Comparison of ENCODE assay signal across 17 cellular contexts in genomic region chr9:99103054-99103453, GRCh38. TPM values are rescaled to one million over a fixed set of nuclear protein-coding genes. Genes with fewer than 3 reads are reported as not detected.
DNase-seq lines count a peak whose midpoint lies in the region; ATAC-seq, FAIRE-seq and TF ChIP-seq lines count a peak whose summit lies in the region.
"Had no signal": no experiment of that assay in that cellular context is flagged by ENCODE, and none has a peak within 500 bp of the region (broad histone marks: within the 10 kb centered on the region; RNA-seq: fewer than 3 reads in every experiment).

No MANE protein-coding gene starts in this region.

- H3K4me1 ChIP-seq in heart left ventricle (peaks cover 0 to 41% (median 32%) of the 10 kb centered on the region in 12 donors), H1 (replicated peaks in 1 of 4; ENCODE audit: control insufficient read depth in 3 of 4, insufficient read depth in 4 of 4, low read length in 3 of 4) (peaks cover 0 to 3% (median 2%) of the 10 kb centered on the region in 4 experiments; a peak in 3 of 7 replicates), uterus (no peaks in the 10 kb centered on the region), BE2C (no peaks in the 10 kb centered on the region; the same call in 1 of the 2 replicates)

- peaks cover 7% of the 10 kb centered on the region for H3K23me2 ChIP-seq in H1 (ENCODE audit: low read depth, low read length)

- CTCF ChIA-PET in H1 (lab: Charles Lee; ENCODE audit: partially characterized antibody): interaction anchor here (0.5 to 2.6 kb wide), 11 partner anchors 22 to 312 kb away, joined by 3 to 16 read pairs (median 4); no protein-coding TSS in a partner anchor

- TF ChIP-seq POLR2A in heart left ventricle (IDR thresholded peaks at IDR 0.05): no peak
- no peak for TF ChIP-seq POLR2A in H1 (IDR thresholded peaks at IDR 0.05; ENCODE audit: control extremely low read depth in 1 of 2, low read depth in 2 of 2, low read length in 2 of 2)
- TF ChIP-seq POLR2A in uterus (IDR thresholded peaks at IDR 0.05): no peak

- no peak overlapping the region for H3K23ac ChIP-seq in H1 (ENCODE audit: insufficient read length)

- H3K36me3 ChIP-seq in heart left ventricle (no peaks in the 10 kb centered on the region), H1 (ENCODE audit: control insufficient read depth in 2 of 4, insufficient read depth in 4 of 4, low read length in 3 of 4) (no peaks in the 10 kb centered on the region), uterus (no peaks in the 10 kb centered on the region), BE2C (no peaks in the 10 kb centered on the region)

- H4K5ac ChIP-seq in H1 (ENCODE audit: insufficient read length, low read depth, low read length): no peak overlapping the region

- H3K79me1 ChIP-seq in H1 (ENCODE audit: low read depth, low read length): peaks cover 2% of the 10 kb centered on the region; the same call in 1 of the 2 replicates

- no peaks in the 10 kb centered on the region for H3K9me3 Mint-ChIP-seq in natural killer cell

- no peak overlapping the region for H2BK20ac ChIP-seq in H1 (ENCODE audit: low read length)

- 77 to 84% (median 81%) methylated on average over 5 of the region's 5 CpGs for WGBS in heart left ventricle, 4 donors
- WGBS in H1 (ENCODE audit: extremely low coverage in 1 of 2, insufficient coverage in 1 of 2, insufficient read length in 1 of 2, insufficient replicate concordance in 2 of 2, low coverage in 1 of 2, low lambda C conversion rate in 2 of 2, missing lambda C conversion rate in 1 of 2), 2 experiments: 92% methylated on average over 5 of the region's 5 CpGs; no CpG with 5 or more reads in 1 of the 2 experiments

- H3K4me3 ChIP-seq in heart left ventricle (no peak overlapping the region), H1 (ENCODE audit: extremely low read depth in 1 of 4, insufficient read depth in 2 of 4, low read depth in 3 of 4, low read length in 4 of 4) (peak overlapping the region in 1 of 4 experiments; percentile 85; a peak in 1 of 8 replicates), uterus (no peak overlapping the region), BE2C (ENCODE audit: low read depth, low read length) (no peak overlapping the region)
- H3K4me3 ChIP-seq: GM12878, mucosa of descending colon had no signal

- FAIRE-seq in H1 (lab: Jason Lieb, UNC): no peak
- FAIRE-seq: endothelial cell of umbilical vein, GM12878 had no signal

- no peak for TF ChIP-seq EP300 in H1 (IDR thresholded peaks at IDR 0.05; ENCODE audit: borderline replicate concordance in 1 of 2, low read depth in 2 of 2, low read length in 2 of 2)

- no peak overlapping the region for H2AFZ ChIP-seq in H1 (ENCODE audit: low read length)

- TF ChIP-seq CTCF in heart left ventricle (IDR thresholded peaks at IDR 0.05) (no peak), H1 (IDR thresholded peaks at IDR 0.05; ENCODE audit: control extremely low read depth in 1 of 3, insufficient read depth in 1 of 3, low read depth in 1 of 3, low read length in 3 of 3) (no peak), natural killer cell (IDR thresholded peaks at IDR 0.05) (no peak), uterus (IDR thresholded peaks at IDR 0.05) (no peak), BE2C (IDR thresholded peaks at IDR 0.05; ENCODE audit: low read depth, low read length) (no peak)

- no peaks in the 10 kb centered on the region for H3K36me3 Mint-ChIP-seq in natural killer cell

- no peak overlapping the region for H2BK120ac ChIP-seq in H1 (replicated peaks; ENCODE audit: low read depth, low read length)

- H3K14ac ChIP-seq in H1 (ENCODE audit: insufficient read length): no peak overlapping the region

- H3K27me3 ChIP-seq in heart left ventricle (no peaks in the 10 kb centered on the region), H1 (replicated peaks in 1 of 4; ENCODE audit: control insufficient read depth in 3 of 4, extremely low read depth in 1 of 4, insufficient read depth in 3 of 4, low read length in 3 of 4) (no peaks in the 10 kb centered on the region; a peak in 1 of 7 replicates), uterus (no peaks in the 10 kb centered on the region), BE2C (peaks cover 4% of the 10 kb centered on the region; the same call in 1 of the 2 replicates)

- no peak overlapping the region for H3K4ac ChIP-seq in H1 (replicated peaks; ENCODE audit: insufficient read length, low read depth, low read length)

- H3K27ac ChIP-seq in heart left ventricle: peak overlapping the region in 9 of 12 donors; percentile 70 to 91 (median 90)
- no peak overlapping the region for H3K27ac ChIP-seq in H1 (ENCODE audit: low read depth, low read length)
- H3K27ac ChIP-seq in uterus: peak overlapping the region; percentile 94

- H2BK12ac ChIP-seq in H1 (ENCODE audit: low read depth, low read length): no peak overlapping the region

- H4K91ac ChIP-seq in H1 (replicated peaks; ENCODE audit: insufficient read length, low read length): no peak overlapping the region

- no peak overlapping the region for H3K18ac ChIP-seq in H1 (ENCODE audit: extremely low read depth, low read length)

- peak overlapping the region; percentile 86 for H3K4me3 Mint-ChIP-seq in natural killer cell

- POLR2A ChIA-PET in H1 (lab: Charles Lee; ENCODE audit: partially characterized antibody): interaction anchor here (0.8 kb wide), 1 partner anchor 36 kb away, joined by 3 read pairs; no protein-coding TSS in a partner anchor

- peaks cover 4 to 10% of the 10 kb centered on the region in 2 experiments for H4K20me1 ChIP-seq in H1 (replicated peaks in 1 of 2; ENCODE audit: control insufficient read depth in 1 of 2, insufficient read depth in 2 of 2, low read length in 2 of 2)

- intact Hi-C loops in heart left ventricle (cut with DNase I) (loop anchor here in 1 of 10 donors (10.0 kb wide), 1 partner anchor 98 kb away; no protein-coding TSS in a partner anchor), cardiac septum (cut with DNase I) (no loop called here), natural killer cell (cut with micrococcal nuclease) (no loop called here), uterus (cut with DNase I; ENCODE audit: low total_unique reads) (no loop called here)

- H2BK5ac ChIP-seq in H1 (ENCODE audit: low read depth, low read length): no peak overlapping the region

- H4K8ac ChIP-seq in H1 (ENCODE audit: extremely low read depth, insufficient read depth, low read length): no peak overlapping the region

- H3K27me3 Mint-ChIP-seq in natural killer cell (ENCODE audit: low read depth in 2 of 2): no peaks in the 10 kb centered on the region

- no peak overlapping the region for H2AK5ac ChIP-seq in H1 (ENCODE audit: low read depth, low read length)

- H3K79me2 ChIP-seq in H1 (ENCODE audit: control insufficient read depth in 1 of 2, insufficient read depth in 2 of 2, low read length in 2 of 2): peaks cover 6 to 23% of the 10 kb centered on the region in 2 experiments

- no peak overlapping the region for H3K9ac ChIP-seq in H1 (replicated peaks in 1 of 4; ENCODE audit: extremely low read depth in 1 of 4, low read depth in 3 of 4, low read length in 3 of 4)

- peak overlapping the region; percentile 91 to 99; a peak in 3 of 4 replicates for H3K4me2 ChIP-seq in H1 (ENCODE audit: insufficient read depth in 1 of 2, low read depth in 2 of 2, low read length in 2 of 2)

- no peak overlapping the region for H3K56ac ChIP-seq in H1 (replicated peaks; ENCODE audit: insufficient read length, low read depth, low read length)

- TF ChIP-seq RAD21 in H1 (IDR thresholded peaks at IDR 0.05 in 1 of 2, conservative IDR thresholded peaks at IDR 0.05 in 1 of 2; ENCODE audit: low read depth in 2 of 2, low read length in 2 of 2): no peak

- peaks cover 0 to 9% (median 0%) of the 10 kb centered on the region in 12 donors for H3K9me3 ChIP-seq in heart left ventricle
- H3K9me3 ChIP-seq in H1 (ENCODE audit: insufficient read depth in 2 of 2, low read depth in 1 of 2, low read length in 1 of 2): no peaks in the 10 kb centered on the region
- H3K9me3 ChIP-seq in uterus: no peaks in the 10 kb centered on the region
- peaks cover 2% of the 10 kb centered on the region; the same call in 1 of the 2 replicates for H3K9me3 ChIP-seq in BE2C
- H3K9me3 ChIP-seq: mucosa of descending colon had no signal

- no peak overlapping the region for H2BK15ac ChIP-seq in H1 (ENCODE audit: low read length)

- peak overlapping the region; percentile 91 to 98 for H3K27ac Mint-ChIP-seq in natural killer cell

- peaks cover 84 to 86% of the 10 kb centered on the region in 2 donors for H3K4me1 Mint-ChIP-seq in natural killer cell

- DNase-seq in heart left ventricle: no peak
- DNase-seq in cardiac septum (ENCODE audit: low spot score): no peak
- no peak for DNase-seq in H1 (ENCODE audit: low read depth in 1 of 2, low spot score in 2 of 2)
- DNase-seq in natural killer cell: no peak
- DNase-seq in uterus: no peak
- no peak for DNase-seq in BE2C
- DNase-seq in amniotic stem cell (lab: John Stamatoyannopoulos, UW): no peak
- DNase-seq: activated CD8-positive, alpha-beta memory T cell treated with anti-CD3 and anti-CD28 coated beads, Interleukin-2, amount 50 U/mL, for 48 hours; DND-41; NCI-H1105; NCI-H446 treated with DMSO at 0.1 percent for 48 hours; RPMI8226 had no signal

- ATAC-seq in heart left ventricle (no peak), natural killer cell (no peak), GM21786 (IDR thresholded peaks at IDR 0.05; ENCODE audit: unreplicated experiment) (no peak)
- ATAC-seq: GM12878, HCT116, mucosa of descending colon had no signal

TF ChIP-seq in H1, 55 proteins besides CTCF, POLR2A, EP300 and RAD21:
- TF ChIP-seq HDAC2 (IDR thresholded peaks at IDR 0.05; ENCODE audit: borderline replicate concordance in 1 of 2, low read depth in 2 of 2, low read length in 2 of 2): no peak
- TF ChIP-seq TAF7 (optimal IDR thresholded peaks at IDR 0.05; ENCODE audit: borderline replicate concordance, low read depth, low read length): no peak

RNA-seq across cellular contexts. Expression of gene TGFBR1, which starts 1.9 kb away (rescaled TPM):
- total RNA-seq in heart left ventricle (10 to 100 TPM in 8 of 9 donors, 1 to 10 TPM in 1; 8.5 to 41.0 (median 14.7) TPM), cardiac septum (21.8 TPM), natural killer cell (100 to 1,000 TPM in 2 of 3 donors, 10 to 100 TPM in 1; 78.0 to 120 (median 113) TPM), uterus (100 to 1,000 TPM in 1 of 4 donors, 10 to 100 TPM in 3; 27.1 to 101 (median 41.3) TPM)
- polyA plus RNA-seq in heart left ventricle (1 to 10 TPM; 3.8 to 7.6 TPM), H1 (2011; rRNA removed) (16.8 and 18.6 TPM in 2 replicates)
- total RNA-seq in H1 (2021; fragmentation: NEBNext Ultra II Directional; extraction: Animal tissue kit (Norgen Biotek cat#: 25700)): 51.7 and 52.4 TPM in 2 replicates
- 13.3 TPM for polyA plus RNA-seq in H1 (2011; cell fraction: cytosol; rRNA removed)
- 24.7 TPM for polyA plus RNA-seq in H1 (2011; cell fraction: nucleus; rRNA removed)
- 14.5 to 27.9 TPM (median 23.0 TPM) in 4 replicates for polyA plus RNA-seq in H1 (2012, experiment 1 of 2)
- polyA plus RNA-seq in H1 (2012, experiment 2 of 2): 1.1 TPM
- polyA plus RNA-seq in H1 (2013, experiment 1 of 2): 19.4 TPM
- 22.8 TPM for polyA plus RNA-seq in H1 (2013, experiment 2 of 2)
- 192 and 268 TPM in 2 replicates for polyA minus RNA-seq in H1 (2011; rRNA and poly(A)+ RNA removed)
- polyA minus RNA-seq in H1 (2011; cell fraction: cytosol; rRNA and poly(A)+ RNA removed): 46.6 TPM
- polyA minus RNA-seq in H1 (2011; cell fraction: nucleus; rRNA and poly(A)+ RNA removed): 76.1 TPM
- polyA plus RNA-seq in BE2C (2012; ENCODE audit: insufficient read depth, insufficient read length, low read depth): 3.2 TPM
